In the genomic region with DNA sequence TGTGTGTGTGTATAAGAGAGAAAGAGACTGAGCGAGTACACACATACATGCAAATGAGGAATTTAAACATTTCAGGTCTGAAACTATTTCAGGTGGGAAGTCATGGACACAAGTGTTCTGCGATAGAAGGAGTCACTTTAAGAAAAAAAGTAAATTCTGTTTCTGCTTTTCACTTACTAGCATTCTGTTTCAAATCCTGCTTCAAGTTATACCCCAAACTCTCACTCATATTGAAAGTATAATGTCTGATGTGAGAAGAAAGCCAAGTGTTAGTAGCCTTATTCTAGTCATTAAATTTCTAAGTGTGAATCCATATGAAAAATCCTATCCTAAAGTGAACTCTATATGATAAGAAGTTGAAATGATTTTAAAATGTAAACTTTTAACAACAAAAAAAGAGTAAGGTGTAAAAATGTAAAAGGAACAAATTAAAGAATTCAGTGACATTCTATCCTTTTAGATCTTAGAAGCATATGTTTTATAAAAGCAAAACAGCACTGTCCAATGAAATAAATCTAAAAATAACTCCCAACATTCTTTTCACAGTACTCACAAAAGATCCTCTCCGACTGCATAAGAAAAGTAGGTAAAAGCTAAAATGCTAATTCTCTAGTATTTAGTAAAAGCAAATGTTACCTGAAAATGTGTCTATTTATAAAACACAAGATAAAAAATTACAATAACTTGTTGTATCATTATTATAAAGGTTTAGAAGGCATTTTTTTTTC, we compare ENCODE assay signal across 16 cellular contexts.
DNase-seq lines count a peak whose midpoint lies in the region; ATAC-seq and TF ChIP-seq lines count a peak whose summit lies in the region.
"Had no signal": no experiment of that assay in that cellular context is flagged by ENCODE, and none has a peak within 500 bp of the region (broad histone marks: within the 10 kb centered on the region; RNA-seq: fewer than 3 reads in every experiment).

No MANE protein-coding gene starts in this region.

- no peaks in the 10 kb centered on the region for H3K36me3 ChIP-seq in mesendoderm (ENCODE audit: control insufficient read depth, insufficient read depth, low read length)
- peaks cover 0 to 15% of the 10 kb centered on the region in 2 donors for H3K36me3 ChIP-seq in ascending aorta
- H3K36me3 ChIP-seq: cardiac muscle cell had no signal

- H3K27ac ChIP-seq in mesendoderm (ENCODE audit: low read depth, low read length) (no peak overlapping the region), ascending aorta (no peak overlapping the region)
- H3K27ac ChIP-seq: cardiac muscle cell, tibial artery had no signal

- no peaks in the 10 kb centered on the region for H3K79me2 ChIP-seq in mesendoderm (ENCODE audit: control insufficient read depth, insufficient read depth, low read length)

- WGBS in mesendoderm (ENCODE audit: extremely low coverage, insufficient coverage, low lambda C conversion rate), result no CpG with 5 or more reads among the region's 3 CpGs

- H3K18ac ChIP-seq in mesendoderm (ENCODE audit: low read length), result no peak overlapping the region

- H3K4me1 ChIP-seq in mesendoderm (ENCODE audit: control insufficient read depth, low read depth, low read length), result no peaks in the 10 kb centered on the region
- H3K4me1 ChIP-seq in ascending aorta, result peaks cover 0 to 4% of the 10 kb centered on the region in 2 donors

- H4K8ac ChIP-seq in mesendoderm (ENCODE audit: low read depth, low read length), result no peak overlapping the region

- peak; percentile 58 for ATAC-seq in GM21619 (IDR thresholded peaks at IDR 0.05; ENCODE audit: unreplicated experiment)
- ATAC-seq in HG03565 (IDR thresholded peaks at IDR 0.05; ENCODE audit: unreplicated experiment), result peak; percentile 48

- H3K79me1 ChIP-seq in mesendoderm (ENCODE audit: low read length), result no peaks in the 10 kb centered on the region

- no peak overlapping the region for H3K9ac ChIP-seq in mesendoderm (ENCODE audit: low read length)

- no peak overlapping the region for H3K4me3 ChIP-seq in fibroblast of the aortic adventitia (ENCODE audit: low read depth, low read length)
- no peak overlapping the region for H3K4me3 ChIP-seq in mesendoderm (ENCODE audit: low read length)
- H3K4me3 ChIP-seq in ascending aorta, result no peak overlapping the region
- H3K4me3 ChIP-seq: cardiac muscle cell, lung, tibial artery had no signal

- TF ChIP-seq CTCF in fibroblast of the aortic adventitia (IDR thresholded peaks at IDR 0.05; ENCODE audit: insufficient read depth, low read length), result no peak
- TF ChIP-seq CTCF in ascending aorta (IDR thresholded peaks at IDR 0.05), result no peak

- intact Hi-C loops in ascending aorta (cut with DNase I), result no loop called here

- H3K23ac ChIP-seq in mesendoderm (ENCODE audit: low read length), result no peak overlapping the region

- H2AK5ac ChIP-seq in mesendoderm (ENCODE audit: low read length), result no peak overlapping the region

- no peaks in the 10 kb centered on the region for H3K27me3 ChIP-seq in mesendoderm (ENCODE audit: insufficient read depth, low read length, poor library complexity)
- no peaks in the 10 kb centered on the region for H3K27me3 ChIP-seq in ascending aorta
- H3K27me3 ChIP-seq: cardiac muscle cell, tibial artery had no signal

- no peak overlapping the region for H2BK15ac ChIP-seq in mesendoderm (replicated peaks; ENCODE audit: low read depth)

- H3K56ac ChIP-seq in mesendoderm (ENCODE audit: low read length), result no peak overlapping the region

- no peak overlapping the region for H2BK5ac ChIP-seq in mesendoderm (ENCODE audit: low read length)

- H4K5ac ChIP-seq in mesendoderm (ENCODE audit: low read length), result no peak overlapping the region

- DNase-seq in EH (ENCODE audit: low read depth) (peak; percentile 62), fibroblast of the aortic adventitia (ENCODE audit: low read depth) (peak; percentile 26), UCSD-AML1 (lab: John Stamatoyannopoulos, UW; ENCODE audit: unreplicated experiment) (no peak), mesendoderm (no peak), ascending aorta (ENCODE audit: low spot score in 2 of 2) (no peak), COLO668 (lab: John Stamatoyannopoulos, UW; ENCODE audit: unreplicated experiment) (no peak)
- DNase-seq: activated naive CD4-positive, alpha-beta T cell treated with anti-CD3 and anti-CD28 coated beads for 36 hours; Calu3; hypothalamus; MV-4-11; nucleus accumbens; tibial artery had no signal

- H3K4ac ChIP-seq in mesendoderm (ENCODE audit: low read depth, low read length), result no peak overlapping the region

- no peak overlapping the region for H3K4me2 ChIP-seq in mesendoderm (ENCODE audit: low read length)

- no peak overlapping the region for H2BK120ac ChIP-seq in mesendoderm (ENCODE audit: low read depth, low read length)

- no peaks in the 10 kb centered on the region for H3K9me3 ChIP-seq in ascending aorta
- H3K9me3 ChIP-seq: tibial artery had no signal

Comparison
In these comparisons a context has a peak if more than half of its experiments do, and no peak if none do; other contexts are left out.
1. DNase-seq: peak in EH (single experiment) and fibroblast of the aortic adventitia (single experiment); none in UCSD-AML1 (single experiment), mesendoderm (single experiment), ascending aorta (0 of 2) and COLO668 (single experiment).